10 cellular contexts compared by ENCODE assay signal in the genomic region with DNA sequence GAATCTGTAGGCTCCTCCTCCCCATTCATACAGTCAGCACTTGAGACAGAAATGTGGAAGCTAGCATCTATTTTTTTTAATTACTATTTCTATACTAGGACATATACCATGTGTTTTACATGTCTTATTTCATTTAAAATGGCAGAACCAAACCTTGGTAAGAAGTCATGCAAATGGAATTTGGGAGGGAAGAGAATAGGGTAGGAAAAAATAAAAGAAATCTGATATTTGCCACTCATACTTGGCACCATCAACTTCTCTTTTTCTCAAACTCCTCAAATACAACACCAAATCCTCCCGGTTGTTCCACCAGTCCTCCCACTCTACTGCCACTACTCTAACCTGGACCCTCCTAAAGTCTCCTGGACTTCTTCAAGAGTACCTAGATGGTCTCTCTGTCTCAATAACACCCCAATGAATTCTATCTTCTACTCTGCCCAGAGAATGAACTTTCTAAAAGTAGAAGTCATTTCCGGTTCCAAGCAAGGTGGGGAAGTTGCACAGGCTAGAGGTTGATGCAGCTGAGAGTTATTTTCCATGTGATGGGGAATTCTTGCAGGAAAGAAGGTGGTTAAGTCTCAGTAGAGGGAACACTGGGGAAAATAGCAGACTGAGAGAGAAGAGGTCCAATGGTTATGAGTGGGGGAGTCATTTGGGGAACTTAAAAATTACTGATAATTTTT. TPM values are rescaled to one million over a fixed set of nuclear protein-coding genes. Genes with fewer than 3 reads are reported as not detected.
DNase-seq lines count a peak whose midpoint lies in the region; ATAC-seq and TF ChIP-seq lines count a peak whose summit lies in the region.
"Had no signal": no experiment of that assay in that cellular context is flagged by ENCODE, and none has a peak within 500 bp of the region (broad histone marks: within the 10 kb centered on the region; RNA-seq: fewer than 3 reads in every experiment).

No MANE protein-coding gene starts in this region.

- peak overlapping the region; percentile 33 for H3K4me3 Mint-ChIP-seq in T-helper 1 cell treated with Interleukin-12 subunit alpha and Interleukin-12 subunit beta and Interleukin-4 antibody, amounts not matched to agents 30 μg/mL and 1 μg/mL, for 36 hours
- H3K4me3 Mint-ChIP-seq in activated CD8-positive, alpha-beta T cell treated with anti-CD3 and anti-CD28 coated beads for 36 hours, result no peak overlapping the region
- peak overlapping the region; percentile 53 to 62 for H3K4me3 Mint-ChIP-seq in stimulated activated naive B cell treated with anti-CD40 and anti-IgM and Interleukin-4, amounts not matched to agents 10 μg/mL and 1 μg/mL and 100 μg/mL, for 72 hours
- H3K4me3 Mint-ChIP-seq: nephron had no signal

- DNase-seq in T-helper 1 cell, result no peak
- no peak for DNase-seq in activated CD8-positive, alpha-beta T cell treated with anti-CD3 and anti-CD28 coated beads for 36 hours
- no peak for DNase-seq in stimulated activated naive B cell treated with anti-CD40 and anti-IgM and Interleukin-4, amounts not matched to agents 10 μg/mL and 1 μg/mL and 100 μg/mL, for 72 hours
- DNase-seq in GM19240 (ENCODE audit: insufficient read length, low spot score), result no peak
- no peak for DNase-seq in HuH-7.5 (ENCODE audit: low spot score)
- DNase-seq in superior temporal gyrus (ENCODE audit: extremely low spot score), result no peak
- DNase-seq: DMS53 had no signal

- H3K27me3 Mint-ChIP-seq in T-helper 1 cell treated with Interleukin-12 subunit alpha and Interleukin-12 subunit beta and Interleukin-4 antibody, amounts not matched to agents 30 μg/mL and 1 μg/mL, for 36 hours (ENCODE audit: low read depth), result no peaks in the 10 kb centered on the region
- no peaks in the 10 kb centered on the region for H3K27me3 Mint-ChIP-seq in activated CD8-positive, alpha-beta T cell treated with anti-CD3 and anti-CD28 coated beads for 36 hours
- no peaks in the 10 kb centered on the region for H3K27me3 Mint-ChIP-seq in stimulated activated naive B cell treated with anti-CD40 and anti-IgM and Interleukin-4, amounts not matched to agents 10 μg/mL and 1 μg/mL and 100 μg/mL, for 72 hours

- TF ChIP-seq CTCF in activated CD8-positive, alpha-beta T cell treated with anti-CD3 and anti-CD28 coated beads for 36 hours (IDR thresholded peaks at IDR 0.05), result no peak

- peak overlapping the region; percentile 63 for H3K27ac Mint-ChIP-seq in T-helper 1 cell treated with Interleukin-12 subunit alpha and Interleukin-12 subunit beta and Interleukin-4 antibody, amounts not matched to agents 30 μg/mL and 1 μg/mL, for 36 hours
- peak overlapping the region; percentile 81 for H3K27ac Mint-ChIP-seq in activated CD8-positive, alpha-beta T cell treated with anti-CD3 and anti-CD28 coated beads for 36 hours
- H3K27ac Mint-ChIP-seq in stimulated activated naive B cell treated with anti-CD40 and anti-IgM and Interleukin-4, amounts not matched to agents 10 μg/mL and 1 μg/mL and 100 μg/mL, for 72 hours, result peak overlapping the region; percentile 49
- H3K27ac Mint-ChIP-seq: nephron had no signal

- H3K4me1 Mint-ChIP-seq in T-helper 1 cell treated with Interleukin-12 subunit alpha and Interleukin-12 subunit beta and Interleukin-4 antibody, amounts not matched to agents 30 μg/mL and 1 μg/mL, for 36 hours (ENCODE audit: low read depth), result peaks cover 50% of the 10 kb centered on the region
- peaks cover 56% of the 10 kb centered on the region for H3K4me1 Mint-ChIP-seq in activated CD8-positive, alpha-beta T cell treated with anti-CD3 and anti-CD28 coated beads for 36 hours (ENCODE audit: low read depth)
- H3K4me1 Mint-ChIP-seq in stimulated activated naive B cell treated with anti-CD40 and anti-IgM and Interleukin-4, amounts not matched to agents 10 μg/mL and 1 μg/mL and 100 μg/mL, for 72 hours, result peaks cover 33 to 63% of the 10 kb centered on the region in 2 donors

- peaks cover 17% of the 10 kb centered on the region for H3K36me3 Mint-ChIP-seq in T-helper 1 cell treated with Interleukin-12 subunit alpha and Interleukin-12 subunit beta and Interleukin-4 antibody, amounts not matched to agents 30 μg/mL and 1 μg/mL, for 36 hours (ENCODE audit: low read depth)
- peaks cover 14% of the 10 kb centered on the region for H3K36me3 Mint-ChIP-seq in activated CD8-positive, alpha-beta T cell treated with anti-CD3 and anti-CD28 coated beads for 36 hours (ENCODE audit: low read depth)
- peaks cover 15 to 31% of the 10 kb centered on the region in 2 donors for H3K36me3 Mint-ChIP-seq in stimulated activated naive B cell treated with anti-CD40 and anti-IgM and Interleukin-4, amounts not matched to agents 10 μg/mL and 1 μg/mL and 100 μg/mL, for 72 hours

- POLR2A ChIA-PET in activated CD8-positive, alpha-beta T cell treated with anti-CD3 and anti-CD28 coated beads for 36 hours (lab: Charles Lee), result interaction anchor here (0.6 to 1.4 kb wide), 6 partner anchors 9 to 55 kb away, joined by 3 to 5 read pairs (median 4); no protein-coding TSS in a partner anchor

- H3K9me3 Mint-ChIP-seq in T-helper 1 cell treated with Interleukin-12 subunit alpha and Interleukin-12 subunit beta and Interleukin-4 antibody, amounts not matched to agents 30 μg/mL and 1 μg/mL, for 36 hours, result no peaks in the 10 kb centered on the region
- no peaks in the 10 kb centered on the region for H3K9me3 Mint-ChIP-seq in activated CD8-positive, alpha-beta T cell treated with anti-CD3 and anti-CD28 coated beads for 36 hours
- H3K9me3 Mint-ChIP-seq in stimulated activated naive B cell treated with anti-CD40 and anti-IgM and Interleukin-4, amounts not matched to agents 10 μg/mL and 1 μg/mL and 100 μg/mL, for 72 hours, result peaks cover 0 to 2% of the 10 kb centered on the region in 2 donors
- H3K9me3 Mint-ChIP-seq: nephron had no signal

- intact Hi-C loops in activated CD8-positive, alpha-beta T cell treated with anti-CD3 and anti-CD28 coated beads for 36 hours (cut with micrococcal nuclease), result no loop called here

- ATAC-seq in HG02840 (IDR thresholded peaks at IDR 0.05; ENCODE audit: low FRiP score, unreplicated experiment), result peak; percentile 60
- ATAC-seq in activated CD8-positive, alpha-beta T cell treated with anti-CD3 and anti-CD28 coated beads for 36 hours, result no peak
- peak in 1 of 2 donors; percentile 5 for ATAC-seq in stimulated activated naive B cell treated with anti-CD40 and anti-IgM and Interleukin-4, amounts not matched to agents 10 μg/mL and 1 μg/mL and 100 μg/mL, for 72 hours (replicated peaks)

- CTCF ChIA-PET in activated CD8-positive, alpha-beta T cell treated with anti-CD3 and anti-CD28 coated beads for 36 hours (lab: Charles Lee), result interaction anchor here (1.1 to 1.4 kb wide), 3 partner anchors 9 to 197 kb away, joined by 3 to 5 read pairs (median 4); no protein-coding TSS in a partner anchor

RNA-seq across cellular contexts. Expression of a gene that starts 54.0 kb away (rescaled TPM):
- 10 to 100 TPM; 35.4 to 40.8 TPM for total RNA-seq in activated CD8-positive, alpha-beta T cell treated with anti-CD3 and anti-CD28 coated beads for 36 hours
